21 cellular contexts compared by ENCODE assay signal in the genomic region with DNA sequence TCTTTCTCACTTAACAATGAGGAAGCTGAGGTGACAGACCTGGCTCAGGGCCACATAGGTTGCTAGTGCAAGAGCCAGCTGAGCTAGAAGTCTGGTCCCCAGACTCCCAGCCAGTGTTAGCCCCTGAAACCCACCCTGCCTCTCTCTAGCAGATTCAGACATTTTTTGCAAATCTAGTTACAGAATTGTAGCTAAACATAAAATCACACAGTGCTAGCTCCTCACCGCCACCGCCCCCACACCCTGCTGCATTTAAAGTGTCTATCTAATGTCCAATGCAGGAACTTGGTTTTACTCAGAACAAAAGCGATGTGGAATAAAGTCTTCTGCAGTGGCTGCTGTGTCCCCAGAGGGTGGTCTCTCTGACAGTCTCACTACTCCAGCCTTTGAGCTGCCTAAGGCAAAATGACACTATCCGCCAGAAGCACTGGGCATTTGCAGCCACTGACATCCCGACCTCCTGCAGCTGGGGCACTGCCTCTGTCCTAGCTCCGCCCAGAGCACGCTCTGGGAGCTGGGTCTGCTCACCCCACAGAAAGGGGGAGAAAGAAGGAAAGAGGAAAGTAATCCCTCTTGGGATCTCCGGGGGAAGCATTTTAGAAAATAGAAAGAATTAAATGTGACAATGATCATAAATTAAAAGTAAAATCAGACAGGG. TPM values are rescaled to one million over a fixed set of nuclear protein-coding genes. Genes with fewer than 3 reads are reported as not detected.
"Had no signal": no experiment of that assay in that cellular context is flagged by ENCODE, and none has a peak within 500 bp of the region (broad histone marks: within the 10 kb centered on the region; RNA-seq: fewer than 3 reads in every experiment).

No MANE protein-coding gene starts in this region.

- H3K4me1 Mint-ChIP-seq: activated B cell treated with CpG ODN at 0.5 μM for 24 hours; activated CD4-positive, alpha-beta T cell treated with anti-CD3 and anti-CD28 coated beads, Interleukin-2, amount 10 ng/mL, durations not matched to agents 24 days and 14 days; mesothelial cell of epicardium had no signal

- H3K4me3 Mint-ChIP-seq: activated B cell treated with CpG ODN at 0.5 μM for 24 hours; activated CD4-positive, alpha-beta T cell treated with anti-CD3 and anti-CD28 coated beads, Interleukin-2, amount 10 ng/mL, durations not matched to agents 24 days and 14 days; activated naive CD8-positive, alpha-beta T cell; activated T-cell treated with anti-CD3 and anti-CD28 coated beads, Interleukin-2, amount 50 U/mL, for 72 hours; mesothelial cell of epicardium had no signal

- H3K9me3 ChIP-seq: lower lobe of right lung, pancreas, tibial nerve, uterus had no signal

- H3K36me3 ChIP-seq: lower lobe of right lung, pancreas, tibial nerve, uterus had no signal

- H3K4me1 ChIP-seq: foreskin keratinocyte, lower lobe of right lung, pancreas, tibial nerve, uterus had no signal

- H3K27ac ChIP-seq: foreskin keratinocyte, lower lobe of right lung, pancreas, tibial nerve, uterus had no signal

- H3K27me3 Mint-ChIP-seq: activated CD4-positive, alpha-beta T cell treated with anti-CD3 and anti-CD28 coated beads, Interleukin-2, amount 10 ng/mL, durations not matched to agents 24 days and 14 days had no signal

- ATAC-seq: activated T-cell treated with anti-CD3 and anti-CD28 coated beads, Interleukin-2, amount 50 U/mL, for 72 hours; foreskin keratinocyte; left cardiac atrium; lower lobe of right lung; pancreas had no signal

- H3K36me3 Mint-ChIP-seq: activated naive CD8-positive, alpha-beta T cell; mesothelial cell of epicardium had no signal

- H3K4me3 ChIP-seq: lower lobe of right lung, pancreas, tibial nerve, uterus had no signal

- H3K9me3 Mint-ChIP-seq: activated B cell treated with CpG ODN at 0.5 μM for 24 hours; activated CD4-positive, alpha-beta T cell treated with anti-CD3 and anti-CD28 coated beads, Interleukin-2, amount 10 ng/mL, durations not matched to agents 24 days and 14 days; activated T-cell treated with anti-CD3 and anti-CD28 coated beads, Interleukin-2, amount 50 U/mL, for 72 hours; mesothelial cell of epicardium had no signal

- H3K27me3 ChIP-seq: foreskin keratinocyte, pancreas, tibial nerve, uterus had no signal

- DNase-seq: activated B cell treated with CpG ODN at 0.5 μM for 24 hours; activated CD4-positive, alpha-beta T cell treated with anti-CD3 and anti-CD28 coated beads, Interleukin-2, amount 10 ng/mL, durations not matched to agents 24 days and 14 days; activated CD8-positive, alpha-beta memory T cell treated with anti-CD3 and anti-CD28 coated beads, Interleukin-2, amount 50 U/mL, for 48 hours; activated gamma-delta T cell; activated T-cell treated with anti-CD3 and anti-CD28 coated beads, Interleukin-2, amount 50 U/mL, for 72 hours; amniotic stem cell; foreskin keratinocyte; left cardiac atrium; lower lobe of right lung; pancreas; stimulated activated CD4-positive, alpha-beta T cell treated with anti-CD3 and anti-CD28 coated beads, Interleukin-15, amount 100 ng/mL, for 24 hours; stimulated activated CD4-positive, alpha-beta T cell treated with anti-CD3 and anti-CD28 coated beads, Interleukin-4, amount 100 ng/mL, for 1 hour; stimulated activated naive CD4-positive, alpha-beta T cell; substantia nigra; uterus had no signal

- H3K27ac Mint-ChIP-seq: activated B cell treated with CpG ODN at 0.5 μM for 24 hours; activated CD4-positive, alpha-beta T cell treated with anti-CD3 and anti-CD28 coated beads, Interleukin-2, amount 10 ng/mL, durations not matched to agents 24 days and 14 days; activated naive CD8-positive, alpha-beta T cell; activated T-cell treated with anti-CD3 and anti-CD28 coated beads, Interleukin-2, amount 50 U/mL, for 72 hours; mesothelial cell of epicardium had no signal

RNA-seq across cellular contexts. Expression of a gene that starts 50.7 kb away (rescaled TPM):
- total RNA-seq: activated B cell treated with CpG ODN at 0.5 μM for 24 hours; activated CD4-positive, alpha-beta T cell treated with anti-CD3 and anti-CD28 coated beads, Interleukin-2, amount 10 ng/mL, durations not matched to agents 24 days and 14 days; activated T-cell treated with anti-CD3 and anti-CD28 coated beads, Interleukin-2, amount 50 U/mL, for 72 hours; foreskin keratinocyte; left cardiac atrium; lower lobe of right lung; mesothelial cell of epicardium; renal cortical epithelial cell; skeletal muscle tissue; T-helper 2 cell treated with Interferon-gamma antibody and Interleukin-4, amounts not matched to agents 100 ng/mL and 5 ng/mL, for 36 hours; tibial nerve had no signal
